ENCODE assay signal across 8 cellular contexts in genomic region chr1:161216945-161217712, GRCh38.
DNase-seq lines count a peak whose midpoint lies in the region; ATAC-seq and TF ChIP-seq lines count a peak whose summit lies in the region.

No MANE protein-coding gene starts in this region.

- TF ChIP-seq POLR2A in GM18505 (IDR thresholded peaks at IDR 0.05; ENCODE audit: borderline replicate concordance, extremely low read depth, insufficient read depth, insufficient read length): no peak

- peak overlapping the region in 1 of 2 donors; percentile 55 for H3K4me3 Mint-ChIP-seq in effector memory CD8-positive, alpha-beta T cell

- ATAC-seq in GM18505 (IDR thresholded peaks at IDR 0.05; ENCODE audit: unreplicated experiment) (peak; percentile 81), HG02588 (IDR thresholded peaks at IDR 0.05; ENCODE audit: unreplicated experiment) (peak; percentile 67)
- peak; percentile 62 for ATAC-seq in effector memory CD8-positive, alpha-beta T cell (replicated peaks)

- DNase-seq in NOMO-1 (lab: John Stamatoyannopoulos, UW; ENCODE audit: unreplicated experiment in 2 of 2) (peak; percentile 71 to 97), non-pigmented ciliary epithelial cell (ENCODE audit: low read depth) (peak; percentile 51), T-helper 9 cell (no peak), NCI-H524 (lab: John Stamatoyannopoulos, UW) (no peak), NCI-H510A treated with DMSO at 0.1 percent for 48 hours (lab: John Stamatoyannopoulos, UW) (no peak)
- DNase-seq in effector memory CD8-positive, alpha-beta T cell: no peak

- peak overlapping the region; percentile 79 to 91 for H3K27ac Mint-ChIP-seq in effector memory CD8-positive, alpha-beta T cell

- peaks cover 18 to 27% of the 10 kb centered on the region in 2 donors for H3K4me1 Mint-ChIP-seq in effector memory CD8-positive, alpha-beta T cell (ENCODE audit: low read depth in 2 of 2)

- no peaks in the 10 kb centered on the region for H3K9me3 Mint-ChIP-seq in effector memory CD8-positive, alpha-beta T cell

- peaks cover 0 to 5% of the 10 kb centered on the region in 2 donors for H3K27me3 Mint-ChIP-seq in effector memory CD8-positive, alpha-beta T cell

- H3K36me3 Mint-ChIP-seq in effector memory CD8-positive, alpha-beta T cell (ENCODE audit: insufficient read depth): peaks cover 27% of the 10 kb centered on the region

Comparison
In these comparisons a context has a peak if more than half of its experiments do, and no peak if none do; other contexts are left out.
1. DNase-seq: peak in NOMO-1 (2 of 2) and non-pigmented ciliary epithelial cell (single experiment); none in effector memory CD8-positive, alpha-beta T cell (0 of 3), T-helper 9 cell (single experiment), NCI-H524 (0 of 2) and NCI-H510A treated with DMSO at 0.1 percent for 48 hours (single experiment).
2. Peak in every context shown above with its lines, with median percentiles within 50 percentile points of each other: ATAC-seq.